Comparison of ENCODE assay signal across 1 cellular context in genomic region chr11:114439229-114440120, GRCh38.
A peak's percentile ranks its signal among the peaks of the same experiment; 100 is the strongest.
TF ChIP-seq lines count a peak whose summit lies in the region.

Gene REXO2, plus strand, starts transcription at chr11:114439467. Its CDS starts 62 bp downstream, at chr11:114439529.

TF ChIP-seq in K562, 482 proteins besides CTCF, POLR2A, EP300 and RAD21 (continued from another document and continues in another):
- TF ChIP-seq ZNF277 (CRISPR knock-in tag; IDR thresholded peaks at IDR 0.05; ENCODE audit: borderline replicate concordance) (no peak), ELF2 (CRISPR knock-in tag; IDR thresholded peaks at IDR 0.05) (no peak), PHF8 (IDR thresholded peaks at IDR 0.05; ENCODE audit: borderline replicate concordance, low read length) (peak; percentile 85; the same call in 1 of the 2 replicates), DPF2 (IDR thresholded peaks at IDR 0.05) (0 out of 2 replicates have a peak, but pooled peaks have one; percentile 54), HEY1 (CRISPR knock-in tag; IDR thresholded peaks at IDR 0.05; ENCODE audit: borderline replicate concordance) (no peak), ZNF146 (CRISPR knock-in tag; IDR thresholded peaks at IDR 0.05; ENCODE audit: unreplicated experiment) (no peak), MITF (IDR thresholded peaks at IDR 0.05) (no peak), MGA (IDR thresholded peaks at IDR 0.05) (peak; percentile 82), ATF2 (CRISPR knock-in tag; IDR thresholded peaks at IDR 0.05) (no peak), TRIM25 (IDR thresholded peaks at IDR 0.05; ENCODE audit: borderline replicate concordance) (no peak), SAFB (IDR thresholded peaks at IDR 0.05; ENCODE audit: borderline replicate concordance, low read depth, low read length) (peak; percentile 81), TAL1 (IDR thresholded peaks at IDR 0.05) (no peak), PBX2 (CRISPR knock-in tag; IDR thresholded peaks at IDR 0.05; ENCODE audit: low read depth) (no peak), PBX2 (tag; conservative IDR thresholded peaks at IDR 0.05; ENCODE audit: low read depth) (no peak), MXI1 (IDR thresholded peaks at IDR 0.05; ENCODE audit: low read depth, low read length) (peak; percentile 96), CBX5 (IDR thresholded peaks at IDR 0.05; ENCODE audit: borderline replicate concordance, low read depth) (no peak), BMI1 (IDR thresholded peaks at IDR 0.05; ENCODE audit: low read length) (no peak), RCOR1 (IDR thresholded peaks at IDR 0.05; ENCODE audit: borderline replicate concordance in 1 of 2, low read depth in 2 of 2, low read length in 2 of 2) (no peak), E2F1 (CRISPR knock-in tag; IDR thresholded peaks at IDR 0.05) (no peak; the same call in 1 of the 2 replicates), THAP7 (CRISPR knock-in tag; IDR thresholded peaks at IDR 0.05) (no peak), MTA3 (IDR thresholded peaks at IDR 0.05; ENCODE audit: borderline replicate concordance) (peak; percentile 32; the same call in 1 of the 2 replicates), PRMT5 (CRISPR knock-in tag; IDR thresholded peaks at IDR 0.05) (no peak), CCNT2 (IDR thresholded peaks at IDR 0.05; ENCODE audit: borderline replicate concordance, extremely low read depth, insufficient read length, low read depth, low read length) (peak; percentile 75), TCF7L2 (IDR thresholded peaks at IDR 0.05; ENCODE audit: low read depth, low read length) (no peak), ATF3 (IDR thresholded peaks at IDR 0.05) (peak; percentile 82), ATF3 (CRISPR knock-in tag; conservative IDR thresholded peaks at IDR 0.05) (no peak), PYGO2 (tag; IDR thresholded peaks at IDR 0.05) (no peak), BCL6 (CRISPR knock-in tag; IDR thresholded peaks at IDR 0.05) (no peak), ZBED1 (IDR thresholded peaks at IDR 0.05) (no peak)
